ENCODE assay signal across 12 cellular contexts in genomic region chr11:5712507-5712906, GRCh38. TPM values are rescaled to one million over a fixed set of nuclear protein-coding genes. Genes with fewer than 3 reads are reported as not detected.
DNase-seq lines count a peak whose midpoint lies in the region; ATAC-seq, FAIRE-seq and TF ChIP-seq lines count a peak whose summit lies in the region.
"Had no signal": no experiment of that assay in that cellular context is flagged by ENCODE, and none has a peak within 500 bp of the region (broad histone marks: within the 10 kb centered on the region; RNA-seq: fewer than 3 reads in every experiment).

No MANE protein-coding gene starts in this region.

- no peaks in the 10 kb centered on the region for H3K9me1 ChIP-seq in endothelial cell of umbilical vein (replicated peaks; ENCODE audit: control insufficient read depth, extremely low read depth, insufficient read depth, low read length)

- DNase-seq in activated CD4-positive, alpha-beta T cell treated with anti-CD3 and anti-CD28 coated beads, Interleukin-2, amount 10 ng/mL, durations not matched to agents 24 days and 14 days: no peak
- no peak for DNase-seq in activated CD4-positive, alpha-beta T cell treated with anti-CD3 and anti-CD28 coated beads, Interleukin-2, amount 50 U/mL, for 48 hours
- DNase-seq in NAMALWA (ENCODE audit: low spot score) (peak; percentile 39), endothelial cell of umbilical vein (ENCODE audit: low read depth, low spot score) (peak; percentile 28), NCI-H524 (lab: John Stamatoyannopoulos, UW) (no peak), hippocampal formation (lab: John Stamatoyannopoulos, UW) (no peak)
- no peak for DNase-seq in stimulated activated naive CD8-positive, alpha-beta T cell treated with anti-CD3 and anti-CD28 coated beads, Interleukin-15, Interleukin-2, amounts not matched to agents 100 U/mL and 50 U/mL, for 24 hours
- DNase-seq: cerebellar nuclear complex, SIG-M5 had no signal

- H3K27me3 Mint-ChIP-seq in activated CD4-positive, alpha-beta T cell treated with anti-CD3 and anti-CD28 coated beads, Interleukin-2, amount 10 ng/mL, durations not matched to agents 24 days and 14 days: no peaks in the 10 kb centered on the region

- no peak for FAIRE-seq in endothelial cell of umbilical vein (lab: Jason Lieb, UNC)

- no peaks in the 10 kb centered on the region for H3K4me1 Mint-ChIP-seq in activated CD4-positive, alpha-beta T cell treated with anti-CD3 and anti-CD28 coated beads, Interleukin-2, amount 10 ng/mL, durations not matched to agents 24 days and 14 days

- dilution Hi-C loops in endothelial cell of umbilical vein (cut with MboI; ENCODE audit: extremely low pct_ligation_motif_present, low sequenced_read_pairs): no loop called here

- no peaks in the 10 kb centered on the region for H3K9me3 ChIP-seq in endothelial cell of umbilical vein (replicated peaks; ENCODE audit: control insufficient read depth, insufficient read depth, low read length)

- H3K9ac ChIP-seq in endothelial cell of umbilical vein (replicated peaks; ENCODE audit: extremely low read depth, insufficient read depth, low read length): no peak overlapping the region
- H3K9ac ChIP-seq: parathyroid adenoma had no signal

- H3K79me2 ChIP-seq in endothelial cell of umbilical vein (ENCODE audit: control insufficient read depth, insufficient read depth, low read length): no peaks in the 10 kb centered on the region
- H3K79me2 ChIP-seq: parathyroid adenoma had no signal

- no peaks in the 10 kb centered on the region for H3K4me1 ChIP-seq in endothelial cell of umbilical vein (ENCODE audit: control insufficient read depth, extremely low read depth, insufficient read depth, low read length)
- H3K4me1 ChIP-seq: parathyroid adenoma had no signal

- no peak overlapping the region for H3K4me3 ChIP-seq in endothelial cell of umbilical vein (replicated peaks in 1 of 3; ENCODE audit: insufficient read depth in 1 of 3, low read depth in 1 of 3, low read length in 3 of 3)

- no peak overlapping the region for H2AFZ ChIP-seq in endothelial cell of umbilical vein (ENCODE audit: low read depth, low read length)
- H2AFZ ChIP-seq: parathyroid adenoma had no signal

- ATAC-seq in stimulated activated naive CD8-positive, alpha-beta T cell treated with anti-CD3 and anti-CD28 coated beads, Interleukin-15, Interleukin-2, amounts not matched to agents 100 U/mL and 50 U/mL, for 24 hours: peak; percentile 32
- ATAC-seq in GM19397 (IDR thresholded peaks at IDR 0.05; ENCODE audit: unreplicated experiment): no peak

- POLR2A ChIA-PET in endothelial cell of umbilical vein (lab: Charles Lee): no interaction called here

- H3K4me2 ChIP-seq in endothelial cell of umbilical vein (ENCODE audit: insufficient read depth, low read length): no peak overlapping the region

- H4K20me1 ChIP-seq in endothelial cell of umbilical vein (replicated peaks; ENCODE audit: control insufficient read depth, extremely low read depth, insufficient read depth, low read length): no peaks in the 10 kb centered on the region

- H3K27ac Mint-ChIP-seq in activated CD4-positive, alpha-beta T cell treated with anti-CD3 and anti-CD28 coated beads, Interleukin-2, amount 10 ng/mL, durations not matched to agents 24 days and 14 days: peak overlapping the region; percentile 36

- TF ChIP-seq CTCF in endothelial cell of umbilical vein (IDR thresholded peaks at IDR 0.05; ENCODE audit: extremely low read depth in 1 of 2, insufficient read depth in 1 of 2, low read depth in 1 of 2, low read length in 2 of 2): peak; percentile 23 to 27

- no peaks in the 10 kb centered on the region for H3K27me3 ChIP-seq in endothelial cell of umbilical vein (ENCODE audit: control insufficient read depth in 2 of 2, insufficient read depth in 2 of 2, low read length in 2 of 2)

- TF ChIP-seq POLR2A in endothelial cell of umbilical vein (IDR thresholded peaks at IDR 0.05; ENCODE audit: low read depth, low read length): no peak

- no TSS peak for BruUV-seq in endothelial cell of umbilical vein (replicated peaks; lab: Mats Ljungman, UMichigan)

- H3K36me3 Mint-ChIP-seq in activated CD4-positive, alpha-beta T cell treated with anti-CD3 and anti-CD28 coated beads, Interleukin-2, amount 10 ng/mL, durations not matched to agents 24 days and 14 days (ENCODE audit: low read depth): peaks cover 41% of the 10 kb centered on the region

- no peak overlapping the region for H3K27ac ChIP-seq in endothelial cell of umbilical vein (ENCODE audit: insufficient read depth, low read depth, low read length)
- H3K27ac ChIP-seq: parathyroid adenoma had no signal

- H3K9me3 Mint-ChIP-seq in activated CD4-positive, alpha-beta T cell treated with anti-CD3 and anti-CD28 coated beads, Interleukin-2, amount 10 ng/mL, durations not matched to agents 24 days and 14 days: peaks cover 2% of the 10 kb centered on the region

- intact Hi-C loops in activated CD4-positive, alpha-beta T cell treated with anti-CD3 and anti-CD28 coated beads, Interleukin-2, amount 10 ng/mL, durations not matched to agents 24 days and 14 days (cut with micrococcal nuclease): loop anchor here (1.0 kb wide), 1 partner anchor 112 kb away; no protein-coding TSS in a partner anchor
- intact Hi-C loops in endothelial cell of umbilical vein (cut with micrococcal nuclease): loop anchor here (1.0 kb wide), 3 partner anchors 28 to 236 kb away; no protein-coding TSS in a partner anchor

- CTCF ChIA-PET in endothelial cell of umbilical vein (lab: Charles Lee): interaction anchor here (1.0 to 3.3 kb wide), 5 partner anchors 9 to 236 kb away, joined by 3 to 12 read pairs (median 8); partner anchors contain the start of gene TRIM5

- H3K36me3 ChIP-seq in endothelial cell of umbilical vein (ENCODE audit: control insufficient read depth in 2 of 2, extremely low read depth in 1 of 2, insufficient read depth in 2 of 2, low read length in 2 of 2): peaks cover 0 to 6% of the 10 kb centered on the region in 2 experiments

- H3K4me3 Mint-ChIP-seq in activated CD4-positive, alpha-beta T cell treated with anti-CD3 and anti-CD28 coated beads, Interleukin-2, amount 10 ng/mL, durations not matched to agents 24 days and 14 days: no peak overlapping the region

TF ChIP-seq in endothelial cell of umbilical vein, 7 proteins besides CTCF, POLR2A, EP300 and RAD21 (continues in another document):
- TF ChIP-seq, protein P1, sequence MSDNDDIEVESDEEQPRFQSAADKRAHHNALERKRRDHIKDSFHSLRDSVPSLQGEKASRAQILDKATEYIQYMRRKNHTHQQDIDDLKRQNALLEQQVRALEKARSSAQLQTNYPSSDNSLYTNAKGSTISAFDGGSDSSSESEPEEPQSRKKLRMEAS (IDR thresholded peaks at IDR 0.05; ENCODE audit: insufficient read depth, insufficient read length): no peak
- TF ChIP-seq MYC (IDR thresholded peaks at IDR 0.05; ENCODE audit: low read depth, low read length) (no peak), POLR2AphosphoS5 (IDR thresholded peaks at IDR 0.05; ENCODE audit: insufficient read depth, low read depth, low read length) (no peak)

RNA-seq across cellular contexts. Expression of gene TRIM22, which starts 22.9 kb away (rescaled TPM):
- total RNA-seq in activated CD4-positive, alpha-beta T cell treated with anti-CD3 and anti-CD28 coated beads, Interleukin-2, amount 10 ng/mL, durations not matched to agents 24 days and 14 days: 104 and 107 TPM in 2 replicates
- total RNA-seq in endothelial cell of umbilical vein: 73.4 and 110 TPM in 2 replicates
- polyA plus RNA-seq in endothelial cell of umbilical vein: 67.5 and 73.5 TPM in 2 replicates
- polyA plus RNA-seq in endothelial cell of umbilical vein (2011; cell fraction: cytosol; rRNA removed): 39.8 and 50.7 TPM in 2 replicates
- 234 and 281 TPM in 2 replicates for polyA plus RNA-seq in endothelial cell of umbilical vein (2011; cell fraction: nucleus; rRNA removed)
- 94.5 and 105 TPM in 2 replicates for polyA plus RNA-seq in endothelial cell of umbilical vein (2012)
- polyA minus RNA-seq in endothelial cell of umbilical vein: 95.2 and 95.6 TPM in 2 replicates
- not detected for polyA minus RNA-seq in endothelial cell of umbilical vein (2011; cell fraction: cytosol; rRNA and poly(A)+ RNA removed)
- polyA minus RNA-seq in endothelial cell of umbilical vein (2011; cell fraction: nucleus; rRNA and poly(A)+ RNA removed): 59.2 and 91.7 TPM in 2 replicates

RNA-seq across cellular contexts. Expression of gene OR56B1, which starts 23.7 kb away (rescaled TPM):
- 0.16 TPM in 1 of 2 replicates, not detected in the other for total RNA-seq in activated CD4-positive, alpha-beta T cell treated with anti-CD3 and anti-CD28 coated beads, Interleukin-2, amount 10 ng/mL, durations not matched to agents 24 days and 14 days
- not detected in 2 replicates for total RNA-seq in endothelial cell of umbilical vein
- polyA plus RNA-seq in endothelial cell of umbilical vein: not detected in 2 replicates
- not detected in 2 replicates for polyA plus RNA-seq in endothelial cell of umbilical vein (2011; cell fraction: cytosol; rRNA removed)
- polyA plus RNA-seq in endothelial cell of umbilical vein (2011; cell fraction: nucleus; rRNA removed): not detected in 2 replicates
- polyA plus RNA-seq in endothelial cell of umbilical vein (2012): not detected in 2 replicates
- not detected in 2 replicates for polyA minus RNA-seq in endothelial cell of umbilical vein
- not detected for polyA minus RNA-seq in endothelial cell of umbilical vein (2011; cell fraction: cytosol; rRNA and poly(A)+ RNA removed)
- polyA minus RNA-seq in endothelial cell of umbilical vein (2011; cell fraction: nucleus; rRNA and poly(A)+ RNA removed): not detected in 2 replicates
- polyA plus RNA-seq: urinary bladder had no signal

RNA-seq across cellular contexts. Expression of gene TRIM5, which starts 27.6 kb away (rescaled TPM):
- 9.3 and 9.7 TPM in 2 replicates for total RNA-seq in activated CD4-positive, alpha-beta T cell treated with anti-CD3 and anti-CD28 coated beads, Interleukin-2, amount 10 ng/mL, durations not matched to agents 24 days and 14 days
- 54.5 and 61.4 TPM in 2 replicates for total RNA-seq in endothelial cell of umbilical vein
- 46.0 and 57.3 TPM in 2 replicates for polyA plus RNA-seq in endothelial cell of umbilical vein
- 44.7 and 46.6 TPM in 2 replicates for polyA plus RNA-seq in endothelial cell of umbilical vein (2011; cell fraction: cytosol; rRNA removed)
- 50.6 and 64.9 TPM in 2 replicates for polyA plus RNA-seq in endothelial cell of umbilical vein (2011; cell fraction: nucleus; rRNA removed)
- 60.3 and 65.7 TPM in 2 replicates for polyA plus RNA-seq in endothelial cell of umbilical vein (2012)
- 83.1 and 91.5 TPM in 2 replicates for polyA minus RNA-seq in endothelial cell of umbilical vein
- polyA minus RNA-seq in endothelial cell of umbilical vein (2011; cell fraction: cytosol; rRNA and poly(A)+ RNA removed): 6.7 TPM
- 37.7 and 61.0 TPM in 2 replicates for polyA minus RNA-seq in endothelial cell of umbilical vein (2011; cell fraction: nucleus; rRNA and poly(A)+ RNA removed)

RNA-seq across cellular contexts. Expression of gene OR52N4, which starts 41.5 kb away (rescaled TPM):
- 0.38 TPM in 1 of 2 replicates, not detected in the other for total RNA-seq in activated CD4-positive, alpha-beta T cell treated with anti-CD3 and anti-CD28 coated beads, Interleukin-2, amount 10 ng/mL, durations not matched to agents 24 days and 14 days
- not detected in 2 replicates for total RNA-seq in endothelial cell of umbilical vein
- polyA plus RNA-seq in endothelial cell of umbilical vein: 0.08 and 0.10 TPM in 2 replicates
- polyA plus RNA-seq in endothelial cell of umbilical vein (2011; cell fraction: cytosol; rRNA removed): not detected in 2 replicates
- not detected in 2 replicates for polyA plus RNA-seq in endothelial cell of umbilical vein (2011; cell fraction: nucleus; rRNA removed)
- polyA plus RNA-seq in endothelial cell of umbilical vein (2012): not detected in 2 replicates
- not detected in 2 replicates for polyA minus RNA-seq in endothelial cell of umbilical vein
- polyA minus RNA-seq in endothelial cell of umbilical vein (2011; cell fraction: cytosol; rRNA and poly(A)+ RNA removed): not detected
- not detected in 2 replicates for polyA minus RNA-seq in endothelial cell of umbilical vein (2011; cell fraction: nucleus; rRNA and poly(A)+ RNA removed)
- total RNA-seq: urinary bladder had no signal

Comparison
In these comparisons a context has a peak if more than half of its experiments do, and no peak if none do; other contexts are left out.
1. DNase-seq: peak in NAMALWA (single experiment) and endothelial cell of umbilical vein (single experiment); none in activated CD4-positive, alpha-beta T cell treated with anti-CD3 and anti-CD28 coated beads, Interleukin-2, amount 10 ng/mL, durations not matched to agents 24 days and 14 days (single experiment), activated CD4-positive, alpha-beta T cell treated with anti-CD3 and anti-CD28 coated beads, Interleukin-2, amount 50 U/mL, for 48 hours (0 of 2), stimulated activated naive CD8-positive, alpha-beta T cell treated with anti-CD3 and anti-CD28 coated beads, Interleukin-15, Interleukin-2, amounts not matched to agents 100 U/mL and 50 U/mL, for 24 hours (single experiment), NCI-H524 (0 of 2) and hippocampal formation (0 of 2).